ENCODE assay signal across 9 cellular contexts in genomic region chr7:124032369-124033092, GRCh38. TPM values are rescaled to one million over a fixed set of nuclear protein-coding genes. Genes with fewer than 3 reads are reported as not detected.
DNase-seq lines count a peak whose midpoint lies in the region; ATAC-seq and TF ChIP-seq lines count a peak whose summit lies in the region.
"Had no signal": no experiment of that assay in that cellular context is flagged by ENCODE, and none has a peak within 500 bp of the region (broad histone marks: within the 10 kb centered on the region; RNA-seq: fewer than 3 reads in every experiment).

TMEM229A (minus strand) TSS chr7:124033067; CDS start chr7:124033003, 64 bp downstream.

- peaks cover 5% of the 10 kb centered on the region for H3K36me3 Mint-ChIP-seq in natural killer cell treated with Interleukin-12 subunit alpha and Interleukin-12 subunit beta and Interleukin-15 and Interleukin-18, amount 100 ng/mL, for 72 hours
- H3K36me3 Mint-ChIP-seq in natural killer cell: no peaks in the 10 kb centered on the region
- no peaks in the 10 kb centered on the region for H3K36me3 Mint-ChIP-seq in activated naive CD8-positive, alpha-beta T cell treated with anti-CD3 and anti-CD28 coated beads, Interleukin-2, amount 10 ng/mL, durations not matched to agents 7 days and 5 days

- TF ChIP-seq CTCF in natural killer cell (IDR thresholded peaks at IDR 0.05): no peak
- TF ChIP-seq CTCF in parathyroid adenoma (IDR thresholded peaks at IDR 0.05): no peak

- H3K9ac ChIP-seq in parathyroid adenoma: no peak within 1 kb of the TSS

- POLR2A ChIA-PET in activated naive CD8-positive, alpha-beta T cell treated with anti-CD3 and anti-CD28 coated beads, Interleukin-2, amount 10 ng/mL, durations not matched to agents 7 days and 5 days (lab: Charles Lee): no interaction called here

- H3K9me3 ChIP-seq in parathyroid adenoma (ENCODE audit: control insufficient read depth, low read length): no peaks in the 10 kb centered on the region

- H3K27ac Mint-ChIP-seq in natural killer cell treated with Interleukin-12 subunit alpha and Interleukin-12 subunit beta and Interleukin-15 and Interleukin-18, amount 100 ng/mL, for 72 hours: no peak within 1 kb of the TSS
- no peak within 1 kb of the TSS for H3K27ac Mint-ChIP-seq in natural killer cell
- H3K27ac Mint-ChIP-seq in activated naive CD8-positive, alpha-beta T cell treated with anti-CD3 and anti-CD28 coated beads, Interleukin-2, amount 10 ng/mL, durations not matched to agents 7 days and 5 days: no peak within 1 kb of the TSS

- H3K4me1 Mint-ChIP-seq in natural killer cell treated with Interleukin-12 subunit alpha and Interleukin-12 subunit beta and Interleukin-15 and Interleukin-18, amount 100 ng/mL, for 72 hours (ENCODE audit: low read depth in 2 of 2): peaks cover 3 to 4% of the 10 kb centered on the region in 2 donors
- H3K4me1 Mint-ChIP-seq in natural killer cell: peaks cover 0 to 5% of the 10 kb centered on the region in 2 donors
- H3K4me1 Mint-ChIP-seq in activated naive CD8-positive, alpha-beta T cell treated with anti-CD3 and anti-CD28 coated beads, Interleukin-2, amount 10 ng/mL, durations not matched to agents 7 days and 5 days: peaks cover 4% of the 10 kb centered on the region

- peaks cover 26 to 46% of the 10 kb centered on the region in 2 donors for H3K27me3 Mint-ChIP-seq in natural killer cell treated with Interleukin-12 subunit alpha and Interleukin-12 subunit beta and Interleukin-15 and Interleukin-18, amount 100 ng/mL, for 72 hours
- H3K27me3 Mint-ChIP-seq in natural killer cell (ENCODE audit: low read depth in 2 of 2): peaks cover 23 to 59% of the 10 kb centered on the region in 2 donors
- H3K27me3 Mint-ChIP-seq in activated naive CD8-positive, alpha-beta T cell treated with anti-CD3 and anti-CD28 coated beads, Interleukin-2, amount 10 ng/mL, durations not matched to agents 7 days and 5 days: peaks cover 50% of the 10 kb centered on the region

- no peaks in the 10 kb centered on the region for H3K4me1 ChIP-seq in parathyroid adenoma

- peaks cover 2% of the 10 kb centered on the region for H3K9me3 Mint-ChIP-seq in natural killer cell treated with Interleukin-12 subunit alpha and Interleukin-12 subunit beta and Interleukin-15 and Interleukin-18, amount 100 ng/mL, for 72 hours
- H3K9me3 Mint-ChIP-seq in natural killer cell: peaks cover 0 to 2% of the 10 kb centered on the region in 2 donors
- H3K9me3 Mint-ChIP-seq in activated naive CD8-positive, alpha-beta T cell treated with anti-CD3 and anti-CD28 coated beads, Interleukin-2, amount 10 ng/mL, durations not matched to agents 7 days and 5 days: no peaks in the 10 kb centered on the region

- H3K27me3 ChIP-seq in parathyroid adenoma (ENCODE audit: control insufficient read depth, insufficient read depth, low read length): no peaks in the 10 kb centered on the region

- intact Hi-C loops in natural killer cell (cut with micrococcal nuclease) (no loop called here), left cardiac atrium (cut with DNase I) (no loop called here)

- peak within 1 kb of the TSS; percentile 92 for H3K4me2 ChIP-seq in parathyroid adenoma (ENCODE audit: low read length)

- no peaks in the 10 kb centered on the region for H3K36me3 ChIP-seq in parathyroid adenoma (ENCODE audit: control insufficient read depth, insufficient read depth, low read length)

- peak within 1 kb of the TSS; percentile 57 for H3K4me3 Mint-ChIP-seq in natural killer cell treated with Interleukin-12 subunit alpha and Interleukin-12 subunit beta and Interleukin-15 and Interleukin-18, amount 100 ng/mL, for 72 hours
- no peak within 1 kb of the TSS for H3K4me3 Mint-ChIP-seq in natural killer cell
- peak within 1 kb of the TSS; percentile 76 for H3K4me3 Mint-ChIP-seq in activated naive CD8-positive, alpha-beta T cell treated with anti-CD3 and anti-CD28 coated beads, Interleukin-2, amount 10 ng/mL, durations not matched to agents 7 days and 5 days

- peak within 1 kb of the TSS; percentile 53 for H3K4me3 ChIP-seq in parathyroid adenoma (ENCODE audit: low read depth, low read length)

- H3K79me2 ChIP-seq in parathyroid adenoma: no peaks in the 10 kb centered on the region

- ATAC-seq in natural killer cell treated with Interleukin-12 subunit alpha and Interleukin-12 subunit beta and Interleukin-15 and Interleukin-18, amount 100 ng/mL, for 72 hours: peak in 1 of 2 donors; percentile 56
- ATAC-seq in natural killer cell (no peak), left cardiac atrium (peak; percentile 82 to 84), HG02571 (IDR thresholded peaks at IDR 0.05; ENCODE audit: unreplicated experiment) (no peak)
- ATAC-seq in activated naive CD8-positive, alpha-beta T cell treated with anti-CD3 and anti-CD28 coated beads, Interleukin-2, amount 10 ng/mL, durations not matched to agents 7 days and 5 days (ENCODE audit: low read depth): peak; percentile 47

- no peak within 1 kb of the TSS for H3K27ac ChIP-seq in parathyroid adenoma
- H3K27ac ChIP-seq: epithelial cell of prostate had no signal

- H2AFZ ChIP-seq in parathyroid adenoma: peak within 1 kb of the TSS; percentile 85

- no peak for DNase-seq in natural killer cell treated with Interleukin-12 subunit alpha and Interleukin-12 subunit beta and Interleukin-15 and Interleukin-18, amount 100 ng/mL, for 72 hours (ENCODE audit: low spot score)
- DNase-seq in natural killer cell (no peak), NCI-H1092 treated with DMSO at 0.1 percent for 48 hours (lab: John Stamatoyannopoulos, UW) (peak; percentile 56), left cardiac atrium (peak; percentile 41), NOMO-1 treated with DMSO at 0.1 percent for 48 hours (lab: John Stamatoyannopoulos, UW; ENCODE audit: unreplicated experiment) (no peak)
- DNase-seq in activated naive CD8-positive, alpha-beta T cell treated with anti-CD3 and anti-CD28 coated beads, Interleukin-2, amount 10 ng/mL, durations not matched to agents 7 days and 5 days: peak; percentile 39

RNA-seq across cellular contexts. Expression of gene TMEM229A, which starts in this region (rescaled TPM):
- not detected for total RNA-seq in natural killer cell treated with Interleukin-12 subunit alpha and Interleukin-12 subunit beta and Interleukin-15 and Interleukin-18, amount 100 ng/mL, for 72 hours
- total RNA-seq in natural killer cell (not detected), left cardiac atrium (under 1 TPM in 1 of 2 donors, not detected in 1; 0.71 TPM)
- not detected for total RNA-seq in activated naive CD8-positive, alpha-beta T cell treated with anti-CD3 and anti-CD28 coated beads, Interleukin-2, amount 10 ng/mL, durations not matched to agents 7 days and 5 days

Comparison
In these comparisons a context has a peak if more than half of its experiments do, and no peak if none do; other contexts are left out.
1. Peak in DNase-seq and ATAC-seq in activated naive CD8-positive, alpha-beta T cell treated with anti-CD3 and anti-CD28 coated beads, Interleukin-2, amount 10 ng/mL, durations not matched to agents 7 days and 5 days; RNA of the gene not detected or under 1 TPM.
2. Peak in DNase-seq and ATAC-seq in left cardiac atrium; RNA of the gene not detected or under 1 TPM.